In the genomic region with DNA sequence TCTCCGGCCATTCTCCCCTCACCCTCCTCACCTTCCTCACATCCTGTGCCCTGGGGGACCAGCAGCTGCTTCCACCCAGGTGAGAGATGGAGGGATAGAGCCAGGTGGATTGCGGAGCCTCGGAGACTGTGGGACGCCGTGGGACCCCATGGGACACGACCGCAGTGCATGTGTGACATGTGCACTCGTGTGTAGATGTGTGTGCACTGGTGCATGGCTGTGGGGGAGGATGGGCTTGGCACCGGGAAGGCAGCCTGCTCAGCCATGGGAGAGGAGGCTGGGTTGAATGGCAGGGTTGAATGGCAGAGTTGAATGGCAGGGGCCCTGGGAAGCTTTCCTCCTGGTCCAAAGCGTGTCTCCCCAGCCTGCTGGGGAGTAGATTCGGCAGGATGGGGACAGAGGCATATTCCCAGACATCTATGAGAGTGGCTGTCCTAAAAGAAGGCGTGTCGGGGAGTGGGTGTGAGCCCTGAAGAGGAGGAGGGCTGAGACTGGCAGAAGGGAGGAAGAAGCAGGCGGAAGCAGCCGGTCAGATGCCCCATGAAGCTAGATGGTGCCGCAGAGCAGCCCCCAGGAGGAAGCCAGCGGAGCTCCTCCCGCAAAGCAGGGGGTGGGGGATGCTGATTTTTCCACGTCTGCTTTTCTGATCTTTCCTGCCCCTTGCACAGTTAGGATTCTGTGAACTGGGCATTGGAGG, we compare ENCODE assay signal across 8 cellular contexts. TPM values are rescaled to one million over a fixed set of nuclear protein-coding genes. Genes with fewer than 3 reads are reported as not detected.
DNase-seq lines count a peak whose midpoint lies in the region; ATAC-seq and TF ChIP-seq lines count a peak whose summit lies in the region.

No MANE protein-coding gene starts in this region.

- H3K27ac Mint-ChIP-seq in H9, result no peak overlapping the region

- peaks cover 18% of the 10 kb centered on the region for H3K36me3 Mint-ChIP-seq in activated T-cell treated with anti-CD3 and anti-CD28 coated beads, Interleukin-2, amount 50 U/mL, for 4 hours (ENCODE audit: insufficient read depth)
- peaks cover 0 to 2% (median under 1%) of the 10 kb centered on the region in 3 experiments; a peak in 4 of 7 replicates for H3K36me3 Mint-ChIP-seq in H9 (ENCODE audit: insufficient read depth in 1 of 3, low read depth in 3 of 3)

- H3K4me1 ChIP-seq in H9 (ENCODE audit: insufficient read depth, low read length), result no peaks in the 10 kb centered on the region

- H2AFZ ChIP-seq in H9 (ENCODE audit: low read length), result no peak overlapping the region

- no peak overlapping the region for H2BK20ac ChIP-seq in H9 (ENCODE audit: low read depth, low read length, poor library complexity, severe bottlenecking)

- no peaks in the 10 kb centered on the region for H3K79me1 ChIP-seq in H9 (ENCODE audit: insufficient read depth, low read depth, low read length, poor library complexity, severe bottlenecking)

- no peak overlapping the region for H3K18ac ChIP-seq in H9 (ENCODE audit: insufficient read length, low read depth, low read length)

- no peak overlapping the region for H2BK120ac ChIP-seq in H9 (ENCODE audit: low read depth, low read length, poor library complexity, severe bottlenecking)

- H4K5ac ChIP-seq in H9 (ENCODE audit: insufficient read length, low read depth, low read length), result no peak overlapping the region

- no peak overlapping the region for H3T11ph ChIP-seq in H9 (ENCODE audit: low read length)

- H3K9me3 ChIP-seq in H9 (ENCODE audit: control insufficient read depth, low read depth, low read length), result no peaks in the 10 kb centered on the region

- no peak overlapping the region for H3K56ac ChIP-seq in H9 (ENCODE audit: insufficient read length, low read depth, low read length)

- H3K4me1 Mint-ChIP-seq in activated T-cell treated with anti-CD3 and anti-CD28 coated beads, Interleukin-2, amount 50 U/mL, for 4 hours (ENCODE audit: low read depth), result peaks cover 85% of the 10 kb centered on the region
- H3K4me1 Mint-ChIP-seq in H9, result peaks cover 2 to 12% of the 10 kb centered on the region in 2 experiments; a peak in 3 of 4 replicates

- no peak overlapping the region for H3K4me3 ChIP-seq in brain microvascular endothelial cell (ENCODE audit: low read depth, low read length)

- H3K79me2 ChIP-seq in H9 (ENCODE audit: insufficient read depth, low read length), result no peaks in the 10 kb centered on the region

- no peak overlapping the region for H4K91ac ChIP-seq in H9 (ENCODE audit: insufficient read length, low read depth, low read length)

- TF ChIP-seq CTCF in GM13976 (IDR thresholded peaks at IDR 0.05; ENCODE audit: borderline replicate concordance, control extremely low read depth, extremely low read depth, insufficient read depth, missing control alignments) (no peak), brain microvascular endothelial cell (IDR thresholded peaks at IDR 0.05; ENCODE audit: low read depth, low read length, missing control alignments) (no peak), H9 (conservative IDR thresholded peaks at IDR 0.05) (no peak)

- DNase-seq in GM13976 (ENCODE audit: low spot score), result peak; percentile 66
- DNase-seq in activated T-cell treated with anti-CD3 and anti-CD28 coated beads, Interleukin-2, amount 50 U/mL, for 4 hours, result peak; percentile 59
- peak in 2 of 3 experiments; percentile 50 to 60 for DNase-seq in stimulated activated CD4-positive, alpha-beta T cell treated with anti-CD3 and anti-CD28 coated beads, TNF-alpha, amount 100 ng/mL, for 4 hours (ENCODE audit: low read depth in 3 of 3)
- no peak for DNase-seq in brain microvascular endothelial cell
- DNase-seq in H9, result no peak

- no peak overlapping the region for H3K4me2 ChIP-seq in H9 (ENCODE audit: insufficient read depth, insufficient read length, low read length)

- H3K27ac ChIP-seq in layer of hippocampus (ENCODE audit: low read depth, low read length) (peak overlapping the region; percentile 58), brain microvascular endothelial cell (no peak overlapping the region), H9 (ENCODE audit: insufficient read length, low read depth, low read length) (no peak overlapping the region)

- no peaks in the 10 kb centered on the region for H3K27me3 Mint-ChIP-seq in activated T-cell treated with anti-CD3 and anti-CD28 coated beads, Interleukin-2, amount 50 U/mL, for 4 hours (ENCODE audit: low read depth)
- peaks cover 89% of the 10 kb centered on the region for H3K27me3 Mint-ChIP-seq in H9 (ENCODE audit: low read depth)

- H3K27me3 ChIP-seq in layer of hippocampus (ENCODE audit: control insufficient read depth, insufficient read depth, low read length), result peaks cover 4% of the 10 kb centered on the region
- peaks cover 11% of the 10 kb centered on the region for H3K27me3 ChIP-seq in brain microvascular endothelial cell (replicated peaks)
- H3K27me3 ChIP-seq in H9 (ENCODE audit: insufficient read depth, low read length), result no peaks in the 10 kb centered on the region

- no peaks in the 10 kb centered on the region for H3K23me2 ChIP-seq in H9 (ENCODE audit: insufficient read length, low read depth, low read length, poor library complexity, severe bottlenecking)

- no peak overlapping the region for H2BK12ac ChIP-seq in H9 (ENCODE audit: insufficient read length, low read depth, low read length)

- H3K4ac ChIP-seq in H9 (ENCODE audit: low read depth, low read length), result no peak overlapping the region

- H3K36me3 ChIP-seq in brain microvascular endothelial cell (replicated peaks), result no peaks in the 10 kb centered on the region

- H4K20me1 ChIP-seq in H9 (ENCODE audit: control insufficient read depth, insufficient read depth, insufficient read length), result no peaks in the 10 kb centered on the region

- peaks cover 8% of the 10 kb centered on the region for H3K9me3 Mint-ChIP-seq in activated T-cell treated with anti-CD3 and anti-CD28 coated beads, Interleukin-2, amount 50 U/mL, for 4 hours
- H3K9me3 Mint-ChIP-seq in H9, result peaks cover 7 to 8% of the 10 kb centered on the region in 2 experiments

- no peak overlapping the region for H2BK5ac ChIP-seq in H9 (ENCODE audit: insufficient read length, low read length)

- no peak overlapping the region for H3K23ac ChIP-seq in H9 (ENCODE audit: insufficient read length, low read depth, low read length)

- H4K8ac ChIP-seq in H9 (replicated peaks; ENCODE audit: insufficient read length, low read depth, low read length), result no peak overlapping the region

- H2AK5ac ChIP-seq in H9 (ENCODE audit: insufficient read length, low read length), result no peak overlapping the region

- no peak overlapping the region; the same call in 1 of the 2 replicates for H3K14ac ChIP-seq in H9 (ENCODE audit: insufficient read depth, low read length)

- no peak overlapping the region for H3K9ac ChIP-seq in H9 (ENCODE audit: extremely low read depth, insufficient read length, low read length)

- ATAC-seq in HG03175 (IDR thresholded peaks at IDR 0.05; ENCODE audit: unreplicated experiment) (peak; percentile 42), GM21360 (IDR thresholded peaks at IDR 0.05; ENCODE audit: unreplicated experiment) (no peak)
- ATAC-seq in activated T-cell treated with anti-CD3 and anti-CD28 coated beads, Interleukin-2, amount 50 U/mL, for 4 hours, result peak; percentile 48 to 53

- WGBS in H9 (ENCODE audit: extremely low coverage, insufficient read length, low lambda C conversion rate), result no CpG with 5 or more reads among the region's 19 CpGs

- in situ Hi-C loops in GM13976 (cut with MboI; ENCODE audit: low sequenced_read_pairs, unreplicated experiment), result no loop called here
- in situ Hi-C loops in brain microvascular endothelial cell (cut with HindIII; ENCODE audit: low pct_ligation_motif_present, low sequenced_read_pairs), result no loop called here

- peak overlapping the region; percentile 98 for H3K4me3 Mint-ChIP-seq in activated T-cell treated with anti-CD3 and anti-CD28 coated beads, Interleukin-2, amount 50 U/mL, for 4 hours
- no peak overlapping the region for H3K4me3 Mint-ChIP-seq in H9

- no peak overlapping the region for H2BK15ac ChIP-seq in H9 (ENCODE audit: low read depth, low read length)

RNA-seq across cellular contexts. Expression of a gene that starts 0.8 kb away (rescaled TPM):
- 1 to 10 TPM; 3.5 to 4.0 (median 3.6) TPM for total RNA-seq in activated T-cell treated with anti-CD3 and anti-CD28 coated beads, Interleukin-2, amount 50 U/mL, for 4 hours
- not detected in 2 replicates for total RNA-seq in H9 (2021)

Comparison
In these comparisons a context has a peak if more than half of its experiments do, and no peak if none do; other contexts are left out.
1. DNase-seq: peak in GM13976 (single experiment), activated T-cell treated with anti-CD3 and anti-CD28 coated beads, Interleukin-2, amount 50 U/mL, for 4 hours (single experiment) and stimulated activated CD4-positive, alpha-beta T cell treated with anti-CD3 and anti-CD28 coated beads, TNF-alpha, amount 100 ng/mL, for 4 hours (2 of 3); none in brain microvascular endothelial cell (single experiment) and H9 (single experiment).